Comparison of ENCODE assay signal across 1 cellular context in the genomic region with DNA sequence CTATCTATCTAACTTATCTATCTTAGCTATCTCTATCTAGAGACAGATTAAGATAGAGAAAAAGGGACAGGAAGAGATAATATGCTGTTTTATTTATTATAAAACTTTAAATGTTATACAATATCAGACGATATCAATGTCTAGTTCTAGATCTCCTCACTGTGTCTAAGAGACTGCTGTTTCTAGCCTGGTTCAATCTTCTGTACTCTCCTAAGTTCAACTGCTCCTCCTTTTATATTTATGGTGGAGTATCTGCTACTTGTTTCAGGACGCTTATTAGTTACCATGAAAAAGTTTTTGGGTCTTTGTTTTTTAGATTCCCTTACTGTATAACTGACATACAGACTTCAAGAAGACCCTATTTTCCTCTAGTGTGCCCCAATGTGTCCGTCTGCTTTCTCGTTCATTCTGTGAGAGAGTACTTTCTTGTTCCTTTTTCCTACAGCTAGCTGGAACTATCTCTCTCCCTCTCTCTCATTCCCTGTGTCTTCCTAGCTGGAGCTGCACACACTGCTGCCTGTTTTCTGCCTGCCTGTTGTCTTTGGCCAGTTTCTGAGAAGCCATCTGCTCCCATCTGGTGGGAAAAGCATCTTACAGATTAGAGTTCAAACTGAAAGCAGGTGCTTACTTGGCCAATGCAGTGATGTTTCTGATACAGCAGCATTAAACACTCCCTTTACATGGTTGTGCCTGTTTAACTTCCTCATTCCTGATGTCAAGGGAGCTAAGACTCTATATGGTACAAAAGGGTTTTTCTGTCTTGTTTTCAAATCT.
TF ChIP-seq lines count a peak whose summit lies in the region.

No MANE protein-coding gene starts in this region.

TF ChIP-seq in A549, 52 proteins besides CTCF, POLR2A, EP300 and RAD21 (continued from another document):
- TF ChIP-seq, protein P1, sequence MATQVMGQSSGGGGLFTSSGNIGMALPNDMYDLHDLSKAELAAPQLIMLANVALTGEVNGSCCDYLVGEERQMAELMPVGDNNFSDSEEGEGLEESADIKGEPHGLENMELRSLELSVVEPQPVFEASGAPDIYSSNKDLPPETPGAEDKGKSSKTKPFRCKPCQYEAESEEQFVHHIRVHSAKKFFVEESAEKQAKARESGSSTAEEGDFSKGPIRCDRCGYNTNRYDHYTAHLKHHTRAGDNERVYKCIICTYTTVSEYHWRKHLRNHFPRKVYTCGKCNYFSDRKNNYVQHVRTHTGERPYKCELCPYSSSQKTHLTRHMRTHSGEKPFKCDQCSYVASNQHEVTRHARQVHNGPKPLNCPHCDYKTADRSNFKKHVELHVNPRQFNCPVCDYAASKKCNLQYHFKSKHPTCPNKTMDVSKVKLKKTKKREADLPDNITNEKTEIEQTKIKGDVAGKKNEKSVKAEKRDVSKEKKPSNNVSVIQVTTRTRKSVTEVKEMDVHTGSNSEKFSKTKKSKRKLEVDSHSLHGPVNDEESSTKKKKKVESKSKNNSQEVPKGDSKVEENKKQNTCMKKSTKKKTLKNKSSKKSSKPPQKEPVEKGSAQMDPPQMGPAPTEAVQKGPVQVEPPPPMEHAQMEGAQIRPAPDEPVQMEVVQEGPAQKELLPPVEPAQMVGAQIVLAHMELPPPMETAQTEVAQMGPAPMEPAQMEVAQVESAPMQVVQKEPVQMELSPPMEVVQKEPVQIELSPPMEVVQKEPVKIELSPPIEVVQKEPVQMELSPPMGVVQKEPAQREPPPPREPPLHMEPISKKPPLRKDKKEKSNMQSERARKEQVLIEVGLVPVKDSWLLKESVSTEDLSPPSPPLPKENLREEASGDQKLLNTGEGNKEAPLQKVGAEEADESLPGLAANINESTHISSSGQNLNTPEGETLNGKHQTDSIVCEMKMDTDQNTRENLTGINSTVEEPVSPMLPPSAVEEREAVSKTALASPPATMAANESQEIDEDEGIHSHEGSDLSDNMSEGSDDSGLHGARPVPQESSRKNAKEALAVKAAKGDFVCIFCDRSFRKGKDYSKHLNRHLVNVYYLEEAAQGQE (IDR thresholded peaks at IDR 0.05) = no peak
